ENCODE assay signal across 33 cellular contexts in genomic region chr2:23953625-23954024, GRCh38. TPM values are rescaled to one million over a fixed set of nuclear protein-coding genes. Genes with fewer than 3 reads are reported as not detected.
"Had no signal": no experiment of that assay in that cellular context is flagged by ENCODE, and none has a peak within 500 bp of the region (broad histone marks: within the 10 kb centered on the region; RNA-seq: fewer than 3 reads in every experiment).

No MANE protein-coding gene starts in this region.

- H3K27me3 ChIP-seq: adrenal gland, body of pancreas, brain microvascular endothelial cell, breast epithelium had no signal

- H3K27ac ChIP-seq: adrenal gland, body of pancreas, brain microvascular endothelial cell, breast epithelium, VCaP had no signal

- H3K4me3 ChIP-seq: adrenal gland, body of pancreas had no signal

- H3K4me1 ChIP-seq: adrenal gland, body of pancreas, breast epithelium had no signal

- H3K9me3 ChIP-seq: adrenal gland, body of pancreas, breast epithelium had no signal

- H3K36me3 ChIP-seq: adrenal gland, brain microvascular endothelial cell, breast epithelium had no signal

- ATAC-seq: activated CD8-positive, alpha-beta T cell treated with anti-CD3 and anti-CD28 coated beads for 36 hours; activated naive CD4-positive, alpha-beta T cell treated with anti-CD3 and anti-CD28 coated beads, Interleukin-2, amount 50 U/mL, for 72 hours; activated T-cell treated with anti-CD3 and anti-CD28 coated beads, Interleukin-2, amount 50 U/mL, for 4 hours; activated T-cell treated with anti-CD3 and anti-CD28 coated beads, Interleukin-2, amount 50 U/mL, for 72 hours; activated T-helper 17 cell treated with anti-CD3 and anti-CD28 coated beads, Interleukin-2, amount 50 U/mL, for 72 hours; body of pancreas; T-cell had no signal

- DNase-seq: activated B cell treated with CpG ODN at 0.5 μM for 24 hours; activated CD4-positive, alpha-beta memory T cell treated with anti-CD3 and anti-CD28 coated beads for 36 hours; activated CD4-positive, alpha-beta T cell treated with anti-CD3 and anti-CD28 coated beads for 4 hours; activated CD4-positive, alpha-beta T cell treated with anti-CD3 and anti-CD28 coated beads, Interleukin-2, amount 10 ng/mL, durations not matched to agents 24 days and 14 days; activated CD4-positive, alpha-beta T cell treated with anti-CD3 and anti-CD28 coated beads, Interleukin-2, amount 50 U/mL, for 1 hour; activated CD4-positive, alpha-beta T cell treated with anti-CD3 and anti-CD28 coated beads, Interleukin-2, amount 50 U/mL, for 4 hours; activated CD4-positive, CD25-positive, alpha-beta regulatory T cell treated with anti-CD3 and anti-CD28 coated beads, Interleukin-2, amount 50 U/mL, for 72 hours; activated CD8-positive, alpha-beta memory T cell treated with anti-CD3 and anti-CD28 coated beads, Interleukin-2, amount 50 U/mL, for 4 hours; activated CD8-positive, alpha-beta T cell treated with anti-CD3 and anti-CD28 coated beads for 36 hours; activated effector memory CD4-positive, alpha-beta T cell treated with anti-CD3 and anti-CD28 coated beads, Interleukin-2, amount 50 U/mL, for 16 hours; activated gamma-delta T cell treated with Interleukin-2 at 50 U/mL for 16 hours; activated naive CD4-positive, alpha-beta T cell; activated naive CD4-positive, alpha-beta T cell treated with anti-CD3 and anti-CD28 coated beads for 36 hours; activated naive CD4-positive, alpha-beta T cell treated with anti-CD3 and anti-CD28 coated beads, Interleukin-2, amount 50 U/mL, for 16 hours; activated naive CD8-positive, alpha-beta T cell treated with anti-CD3 and anti-CD28 coated beads for 36 hours; activated T-cell treated with anti-CD3 and anti-CD28 coated beads for 4 hours; activated T-cell treated with anti-CD3 and anti-CD28 coated beads, Interleukin-2, amount 50 U/mL, for 1 hour; activated T-cell treated with anti-CD3 and anti-CD28 coated beads, Interleukin-2, amount 50 U/mL, for 4 hours; activated T-cell treated with anti-CD3 and anti-CD28 coated beads, Interleukin-2, amount 50 U/mL, for 72 hours; adrenal gland; amniotic stem cell; aorta; body of pancreas; brain microvascular endothelial cell; central memory CD4-positive, alpha-beta T cell; T-cell; T-helper 9 cell had no signal

RNA-seq across cellular contexts. Expression of gene MFSD2B, which starts 56.3 kb away (rescaled TPM):
- total RNA-seq: activated B cell treated with CpG ODN at 0.5 μM for 24 hours; activated T-helper 1 cell treated with anti-CD3 and anti-CD28 coated beads, Interleukin-12 subunit alpha, Interleukin-12 subunit beta, Interleukin-2, Interleukin-4 antibody, amounts not matched to agents 30 ng/mL and 10 ng/mL and 1 ng/mL, durations not matched to agents 14 hours and 24 hours and 36 hours; activated T-helper 17 cell treated with anti-CD3 and anti-CD28 coated beads, Interleukin-2, amount 50 U/mL, for 72 hours; body of pancreas; breast epithelium; cardiac septum had no signal
